ENCODE assay signal across 6 cellular contexts in the genomic region with DNA sequence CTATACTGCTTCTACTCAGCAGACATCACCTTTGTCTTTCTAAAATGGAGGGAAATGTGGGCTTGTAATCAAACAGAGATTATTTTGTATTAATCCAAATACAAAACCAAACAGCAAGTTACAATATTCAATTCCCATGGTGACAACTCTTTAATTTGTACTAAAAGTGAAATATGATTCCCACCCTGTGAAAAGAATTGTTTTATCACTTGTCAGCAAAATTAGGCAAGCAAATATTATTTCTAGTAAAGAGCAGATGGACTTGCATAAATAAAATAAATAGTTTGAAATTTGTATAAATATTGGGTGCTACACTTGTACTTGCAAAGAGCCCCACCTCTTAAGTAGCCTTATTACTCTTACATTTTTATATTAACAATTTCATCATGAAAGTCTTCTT.
"Had no signal": no experiment of that assay in that cellular context is flagged by ENCODE, and none has a peak within 500 bp of the region (broad histone marks: within the 10 kb centered on the region; RNA-seq: fewer than 3 reads in every experiment).

No MANE protein-coding gene starts in this region.

- H2AFZ ChIP-seq: GM23338 had no signal

- H3K4me3 ChIP-seq: GM23338 had no signal

- ATAC-seq: GM23338 had no signal

- DNase-seq: H9, HCEC 1CT, KG1 had no signal

- H3K4me2 ChIP-seq: GM23338 had no signal

- FAIRE-seq: H1, H54 had no signal
